1 cellular context compared by ENCODE assay signal in the genomic region with DNA sequence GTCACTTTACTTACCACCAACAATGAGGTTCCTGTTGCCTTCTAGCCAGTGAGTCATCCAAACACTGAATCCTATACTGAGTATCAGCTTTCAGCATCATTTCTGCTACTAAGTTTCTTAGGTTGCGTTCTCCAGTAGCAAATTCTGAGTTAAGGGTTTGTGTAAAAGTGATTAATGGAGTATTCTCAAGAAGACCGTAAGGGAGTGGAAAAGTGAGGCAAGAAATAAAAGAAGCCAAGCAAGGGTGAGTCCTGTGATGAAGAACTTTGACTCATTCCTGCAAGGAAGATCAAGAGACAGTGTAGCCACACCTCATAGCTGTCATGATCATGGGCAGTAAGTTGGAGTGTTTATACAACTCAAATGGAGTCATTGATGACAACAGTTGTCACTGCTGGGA.
TF ChIP-seq lines count a peak whose summit lies in the region.

No MANE protein-coding gene starts in this region.

TF ChIP-seq in HCT116, 20 proteins besides CTCF, POLR2A, EP300 and RAD21:
- TF ChIP-seq, protein P1, sequence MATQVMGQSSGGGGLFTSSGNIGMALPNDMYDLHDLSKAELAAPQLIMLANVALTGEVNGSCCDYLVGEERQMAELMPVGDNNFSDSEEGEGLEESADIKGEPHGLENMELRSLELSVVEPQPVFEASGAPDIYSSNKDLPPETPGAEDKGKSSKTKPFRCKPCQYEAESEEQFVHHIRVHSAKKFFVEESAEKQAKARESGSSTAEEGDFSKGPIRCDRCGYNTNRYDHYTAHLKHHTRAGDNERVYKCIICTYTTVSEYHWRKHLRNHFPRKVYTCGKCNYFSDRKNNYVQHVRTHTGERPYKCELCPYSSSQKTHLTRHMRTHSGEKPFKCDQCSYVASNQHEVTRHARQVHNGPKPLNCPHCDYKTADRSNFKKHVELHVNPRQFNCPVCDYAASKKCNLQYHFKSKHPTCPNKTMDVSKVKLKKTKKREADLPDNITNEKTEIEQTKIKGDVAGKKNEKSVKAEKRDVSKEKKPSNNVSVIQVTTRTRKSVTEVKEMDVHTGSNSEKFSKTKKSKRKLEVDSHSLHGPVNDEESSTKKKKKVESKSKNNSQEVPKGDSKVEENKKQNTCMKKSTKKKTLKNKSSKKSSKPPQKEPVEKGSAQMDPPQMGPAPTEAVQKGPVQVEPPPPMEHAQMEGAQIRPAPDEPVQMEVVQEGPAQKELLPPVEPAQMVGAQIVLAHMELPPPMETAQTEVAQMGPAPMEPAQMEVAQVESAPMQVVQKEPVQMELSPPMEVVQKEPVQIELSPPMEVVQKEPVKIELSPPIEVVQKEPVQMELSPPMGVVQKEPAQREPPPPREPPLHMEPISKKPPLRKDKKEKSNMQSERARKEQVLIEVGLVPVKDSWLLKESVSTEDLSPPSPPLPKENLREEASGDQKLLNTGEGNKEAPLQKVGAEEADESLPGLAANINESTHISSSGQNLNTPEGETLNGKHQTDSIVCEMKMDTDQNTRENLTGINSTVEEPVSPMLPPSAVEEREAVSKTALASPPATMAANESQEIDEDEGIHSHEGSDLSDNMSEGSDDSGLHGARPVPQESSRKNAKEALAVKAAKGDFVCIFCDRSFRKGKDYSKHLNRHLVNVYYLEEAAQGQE (IDR thresholded peaks at IDR 0.05; ENCODE audit: low read depth) = no peak
- no peak for TF ChIP-seq JUND (IDR thresholded peaks at IDR 0.05)
- no peak for TF ChIP-seq EZH2phosphoT487 (IDR thresholded peaks at IDR 0.05; ENCODE audit: borderline replicate concordance)
- TF ChIP-seq POLR2AphosphoS5 (IDR thresholded peaks at IDR 0.05; ENCODE audit: low read depth, low read length) = no peak
- TF ChIP-seq YY1 (IDR thresholded peaks at IDR 0.05; ENCODE audit: extremely low read depth, insufficient replicate concordance, low read depth, low read length) = no peak
- no peak for TF ChIP-seq TCF7L2 (IDR thresholded peaks at IDR 0.05; ENCODE audit: borderline replicate concordance, extremely low read depth, insufficient read depth, insufficient read length)
- TF ChIP-seq, protein P2, sequence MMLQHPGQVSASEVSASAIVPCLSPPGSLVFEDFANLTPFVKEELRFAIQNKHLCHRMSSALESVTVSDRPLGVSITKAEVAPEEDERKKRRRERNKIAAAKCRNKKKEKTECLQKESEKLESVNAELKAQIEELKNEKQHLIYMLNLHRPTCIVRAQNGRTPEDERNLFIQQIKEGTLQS (IDR thresholded peaks at IDR 0.05) = no peak
- no peak for TF ChIP-seq SP1 (IDR thresholded peaks at IDR 0.05; ENCODE audit: low read depth)
- no peak for TF ChIP-seq ZFX (IDR thresholded peaks at IDR 0.05)
- TF ChIP-seq ELF1 (IDR thresholded peaks at IDR 0.05; ENCODE audit: borderline replicate concordance, low read depth) = no peak
- TF ChIP-seq SRF (IDR thresholded peaks at IDR 0.05; ENCODE audit: low read depth) = no peak
- no peak for TF ChIP-seq EZH2 (IDR thresholded peaks at IDR 0.05)
- TF ChIP-seq, protein P3, sequence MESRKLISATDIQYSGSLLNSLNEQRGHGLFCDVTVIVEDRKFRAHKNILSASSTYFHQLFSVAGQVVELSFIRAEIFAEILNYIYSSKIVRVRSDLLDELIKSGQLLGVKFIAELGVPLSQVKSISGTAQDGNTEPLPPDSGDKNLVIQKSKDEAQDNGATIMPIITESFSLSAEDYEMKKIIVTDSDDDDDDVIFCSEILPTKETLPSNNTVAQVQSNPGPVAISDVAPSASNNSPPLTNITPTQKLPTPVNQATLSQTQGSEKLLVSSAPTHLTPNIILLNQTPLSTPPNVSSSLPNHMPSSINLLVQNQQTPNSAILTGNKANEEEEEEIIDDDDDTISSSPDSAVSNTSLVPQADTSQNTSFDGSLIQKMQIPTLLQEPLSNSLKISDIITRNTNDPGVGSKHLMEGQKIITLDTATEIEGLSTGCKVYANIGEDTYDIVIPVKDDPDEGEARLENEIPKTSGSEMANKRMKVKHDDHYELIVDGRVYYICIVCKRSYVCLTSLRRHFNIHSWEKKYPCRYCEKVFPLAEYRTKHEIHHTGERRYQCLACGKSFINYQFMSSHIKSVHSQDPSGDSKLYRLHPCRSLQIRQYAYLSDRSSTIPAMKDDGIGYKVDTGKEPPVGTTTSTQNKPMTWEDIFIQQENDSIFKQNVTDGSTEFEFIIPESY (IDR thresholded peaks at IDR 0.05; ENCODE audit: extremely low read depth, insufficient replicate concordance, low read length) = no peak
- no peak for TF ChIP-seq ZNF274 (IDR thresholded peaks at IDR 0.05; ENCODE audit: low read depth, low read length)
- TF ChIP-seq SIN3A (IDR thresholded peaks at IDR 0.05; ENCODE audit: low read depth) = no peak
- no peak for TF ChIP-seq EGR1 (IDR thresholded peaks at IDR 0.05; ENCODE audit: low read depth)
- TF ChIP-seq CBX3 (IDR thresholded peaks at IDR 0.05; ENCODE audit: low read depth) = no peak
- TF ChIP-seq, protein P4, sequence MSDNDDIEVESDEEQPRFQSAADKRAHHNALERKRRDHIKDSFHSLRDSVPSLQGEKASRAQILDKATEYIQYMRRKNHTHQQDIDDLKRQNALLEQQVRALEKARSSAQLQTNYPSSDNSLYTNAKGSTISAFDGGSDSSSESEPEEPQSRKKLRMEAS (IDR thresholded peaks at IDR 0.05) = no peak
